ENCODE assay signal across 10 cellular contexts in the genomic region with DNA sequence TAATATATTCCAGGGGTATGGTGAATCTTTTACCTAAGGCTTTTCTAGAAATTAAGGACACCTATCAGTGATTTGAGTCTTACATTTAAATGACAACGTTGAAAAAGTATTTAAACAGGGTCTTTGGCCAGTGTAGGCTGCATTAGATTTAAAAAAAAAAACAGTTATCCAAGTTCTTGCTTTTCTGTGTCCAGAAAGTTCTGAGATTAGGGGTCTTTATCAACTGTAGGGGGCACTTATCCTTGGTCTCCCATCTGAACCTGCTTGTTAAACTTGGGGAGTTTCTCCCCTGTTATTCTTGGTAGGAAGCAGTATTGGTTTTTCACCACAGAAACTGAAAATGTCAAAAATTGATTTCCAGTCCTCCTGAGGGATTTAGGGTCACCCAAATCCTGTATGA.
DNase-seq lines count a peak whose midpoint lies in the region; ATAC-seq, FAIRE-seq and TF ChIP-seq lines count a peak whose summit lies in the region.
"Had no signal": no experiment of that assay in that cellular context is flagged by ENCODE, and none has a peak within 500 bp of the region (broad histone marks: within the 10 kb centered on the region; RNA-seq: fewer than 3 reads in every experiment).

No MANE protein-coding gene starts in this region.

- peaks cover 49% of the 10 kb centered on the region for H3K4me1 ChIP-seq in A549
- H3K4me1 ChIP-seq in Caco-2: peaks cover 61% of the 10 kb centered on the region
- H3K4me1 ChIP-seq in keratinocyte (ENCODE audit: control insufficient read depth, extremely low read depth, insufficient read depth, low read length): peaks cover 56% of the 10 kb centered on the region
- H3K4me1 ChIP-seq in mucosa of descending colon (ENCODE audit: low read depth): peaks cover 28% of the 10 kb centered on the region

- dilution Hi-C loops in keratinocyte (cut with MboI; ENCODE audit: extremely low pct_ligation_motif_present, low sequenced_read_pairs): no loop called here

- H3K27ac ChIP-seq in A549: peak overlapping the region; percentile 56 to 86
- H3K27ac ChIP-seq in keratinocyte (ENCODE audit: control insufficient read depth, insufficient read depth, low read length): peak overlapping the region; percentile 69

- FAIRE-seq in A549 (lab: Jason Lieb, UNC): no peak
- no peak for FAIRE-seq in keratinocyte (lab: Jason Lieb, UNC)

- TF ChIP-seq RAD21 in A549 (conservative IDR thresholded peaks at IDR 0.05 in 1 of 2, IDR thresholded peaks at IDR 0.05 in 1 of 2): no peak

- BruUV-seq in Caco-2 (replicated peaks; lab: Mats Ljungman, UMichigan): no TSS peak

- TF ChIP-seq CTCF in A549 (IDR thresholded peaks at IDR 0.05): peak; percentile 11; the same call in 1 of the 3 replicates
- TF ChIP-seq CTCF in Caco-2 (IDR thresholded peaks at IDR 0.05; ENCODE audit: insufficient read depth in 1 of 2, low read depth in 1 of 2, low read length in 1 of 2, severe bottlenecking in 1 of 2, unreplicated experiment in 1 of 2): no peak
- no peak for TF ChIP-seq CTCF in keratinocyte (optimal IDR thresholded peaks at IDR 0.05 in 1 of 3, IDR thresholded peaks at IDR 0.05 in 1 of 3, conservative IDR thresholded peaks at IDR 0.05 in 1 of 3; ENCODE audit: extremely low read depth in 1 of 3, insufficient read depth in 2 of 3, low read length in 3 of 3)
- TF ChIP-seq CTCF in mucosa of descending colon (IDR thresholded peaks at IDR 0.05): no peak

- H3K27me3 Mint-ChIP-seq in Caco-2 (ENCODE audit: insufficient read depth, unreplicated experiment): no peaks in the 10 kb centered on the region
- H3K27me3 Mint-ChIP-seq in activated CD4-positive, alpha-beta memory T cell treated with anti-CD3 and anti-CD28 coated beads for 36 hours: no peaks in the 10 kb centered on the region
- H3K27me3 Mint-ChIP-seq: T-helper 17 cell had no signal

- H3K9me3 Mint-ChIP-seq in Caco-2 (ENCODE audit: unreplicated experiment): no peaks in the 10 kb centered on the region
- H3K9me3 Mint-ChIP-seq in activated CD4-positive, alpha-beta memory T cell treated with anti-CD3 and anti-CD28 coated beads for 36 hours: no peaks in the 10 kb centered on the region

- H3K9me3 ChIP-seq in A549 (no peaks in the 10 kb centered on the region), Caco-2 (no peaks in the 10 kb centered on the region), keratinocyte (ENCODE audit: control insufficient read depth, low read depth, low read length) (no peaks in the 10 kb centered on the region), mucosa of descending colon (no peaks in the 10 kb centered on the region)

- H3K36me3 Mint-ChIP-seq in Caco-2 (ENCODE audit: insufficient read depth, unreplicated experiment): peaks cover 5% of the 10 kb centered on the region
- H3K36me3 Mint-ChIP-seq in activated CD4-positive, alpha-beta memory T cell treated with anti-CD3 and anti-CD28 coated beads for 36 hours: no peaks in the 10 kb centered on the region

- H4K20me1 ChIP-seq in keratinocyte (ENCODE audit: control insufficient read depth, extremely low read depth, insufficient read depth, low read length): no peaks in the 10 kb centered on the region

- peaks cover 60% of the 10 kb centered on the region for H3K4me1 Mint-ChIP-seq in Caco-2 (ENCODE audit: low read depth, unreplicated experiment)
- H3K4me1 Mint-ChIP-seq in activated CD4-positive, alpha-beta memory T cell treated with anti-CD3 and anti-CD28 coated beads for 36 hours (ENCODE audit: low read depth): peaks cover 51% of the 10 kb centered on the region

- no peak overlapping the region for H3K4me3 ChIP-seq in A549
- no peak overlapping the region for H3K4me3 ChIP-seq in Caco-2 (ENCODE audit: low read depth, low read length)
- no peak overlapping the region for H3K4me3 ChIP-seq in keratinocyte (ENCODE audit: control insufficient read depth in 2 of 3, extremely low read depth in 1 of 3, insufficient read depth in 2 of 3, low read depth in 1 of 3, low read length in 3 of 3)
- H3K4me3 ChIP-seq in mucosa of descending colon: no peak overlapping the region

- no peak for TF ChIP-seq EP300 in A549 (IDR thresholded peaks at IDR 0.05)

- H3K4me2 ChIP-seq in A549 (peak overlapping the region; percentile 24), keratinocyte (ENCODE audit: control insufficient read depth, extremely low read depth, insufficient read depth, low read depth, low read length) (peak overlapping the region; percentile 17)

- in situ Hi-C loops in G401 (cut with HindIII; ENCODE audit: low sequenced_read_pairs): no loop called here

- 6% methylated on average over 1 of the region's 1 CpG for WGBS in A549 (ENCODE audit: missing lambda C conversion rate)

- ATAC-seq in A549: no peak
- ATAC-seq in mucosa of descending colon: no peak

- H3K79me2 ChIP-seq in keratinocyte (ENCODE audit: control insufficient read depth, insufficient read depth, low read length): no peaks in the 10 kb centered on the region

- no peak overlapping the region for H3K4me3 Mint-ChIP-seq in Caco-2 (ENCODE audit: unreplicated experiment)
- no peak overlapping the region for H3K4me3 Mint-ChIP-seq in activated CD4-positive, alpha-beta memory T cell treated with anti-CD3 and anti-CD28 coated beads for 36 hours
- H3K4me3 Mint-ChIP-seq: T-helper 17 cell had no signal

- intact Hi-C loops in Caco-2 (cut with micrococcal nuclease; ENCODE audit: unreplicated experiment) (loop anchor here (2.0 kb wide), 1 partner anchor 171 kb away; no protein-coding TSS in a partner anchor), mucosa of descending colon (cut with DNase I, micrococcal nuclease) (no loop called here)
- intact Hi-C loops in activated CD4-positive, alpha-beta memory T cell treated with anti-CD3 and anti-CD28 coated beads for 36 hours (cut with micrococcal nuclease): no loop called here

- no peaks in the 10 kb centered on the region for H3K9me1 ChIP-seq in keratinocyte (ENCODE audit: control insufficient read depth, extremely low read depth, insufficient read depth, low read length)

- DNase-seq in A549 (ENCODE audit: low read depth in 1 of 2, low spot score in 1 of 2): no peak
- no peak for DNase-seq in Caco-2
- DNase-seq in activated CD4-positive, alpha-beta memory T cell treated with anti-CD3 and anti-CD28 coated beads for 36 hours: no peak
- DNase-seq in keratinocyte (ENCODE audit: low read depth, low spot score): no peak
- DNase-seq in putamen (ENCODE audit: low spot score): no peak
- no peak for DNase-seq in D341Med (ENCODE audit: low spot score)
- DNase-seq in mucosa of descending colon: no peak
- DNase-seq in G401 (ENCODE audit: low spot score): no peak
- DNase-seq: amniotic stem cell, T-helper 17 cell had no signal

- no peaks in the 10 kb centered on the region for H3K27me3 ChIP-seq in Caco-2 (replicated peaks; ENCODE audit: control insufficient read depth, insufficient read depth, low read length)
- no peaks in the 10 kb centered on the region for H3K27me3 ChIP-seq in keratinocyte (ENCODE audit: control insufficient read depth, extremely low read depth, insufficient read depth, low read length)

- no peak overlapping the region for H3K9ac ChIP-seq in keratinocyte (ENCODE audit: control insufficient read depth, extremely low read depth, insufficient read depth, low read length)

- POLR2A ChIA-PET in A549 (lab: Yijun Ruan, JAX) (interaction anchor here (1.0 to 1.3 kb wide), 3 partner anchors 11 to 128 kb away, joined by 3 to 11 read pairs (median 4); no protein-coding TSS in a partner anchor), Caco-2 (lab: Charles Lee) (interaction anchor here (0.5 to 2.1 kb wide), 5 partner anchors 10 to 188 kb away, joined by 3 to 8 read pairs (median 4); no protein-coding TSS in a partner anchor)
- POLR2A ChIA-PET in activated CD4-positive, alpha-beta memory T cell treated with anti-CD3 and anti-CD28 coated beads for 36 hours (lab: Charles Lee): interaction anchor here (0.6 kb wide), 1 partner anchor 311 kb away, joined by 3 read pairs; no protein-coding TSS in a partner anchor

- CTCF ChIA-PET in A549 (lab: Yijun Ruan, JAX): interaction anchor here (0.7 to 4.3 kb wide), 5 partner anchors 11 to 170 kb away, joined by 3 to 17 read pairs (median 5); no protein-coding TSS in a partner anchor
- CTCF ChIA-PET in Caco-2 (lab: Charles Lee): interaction anchor here (0.7 to 1.7 kb wide), 3 partner anchors 9 to 20 kb away, joined by 3 to 7 read pairs (median 4); no protein-coding TSS in a partner anchor
- CTCF ChIA-PET in activated CD4-positive, alpha-beta memory T cell treated with anti-CD3 and anti-CD28 coated beads for 36 hours (lab: Charles Lee): interaction anchor here (1.0 kb wide), 1 partner anchor 165 kb away, joined by 3 read pairs; no protein-coding TSS in a partner anchor

- TF ChIP-seq POLR2A in A549 (IDR thresholded peaks at IDR 0.05; ENCODE audit: low read length): no peak

- peak overlapping the region; percentile 91 for H3K27ac Mint-ChIP-seq in Caco-2 (ENCODE audit: unreplicated experiment)
- peak overlapping the region; percentile 42 for H3K27ac Mint-ChIP-seq in activated CD4-positive, alpha-beta memory T cell treated with anti-CD3 and anti-CD28 coated beads for 36 hours

- no peak overlapping the region for H2AFZ ChIP-seq in keratinocyte (ENCODE audit: control insufficient read depth, low read length)

- H3K36me3 ChIP-seq in Caco-2 (ENCODE audit: control insufficient read depth, insufficient read depth, low read length) (no peaks in the 10 kb centered on the region), keratinocyte (ENCODE audit: control insufficient read depth in 2 of 2, extremely low read depth in 1 of 2, insufficient read depth in 2 of 2, low read length in 2 of 2) (no peaks in the 10 kb centered on the region), mucosa of descending colon (ENCODE audit: low read depth) (no peaks in the 10 kb centered on the region)

TF ChIP-seq in A549, 52 proteins besides CTCF, POLR2A, EP300 and RAD21:
- no peak for TF ChIP-seq NPAS2 (CRISPR knock-in tag; IDR thresholded peaks at IDR 0.05; ENCODE audit: borderline replicate concordance)
- no peak for TF ChIP-seq KDM5A (IDR thresholded peaks at IDR 0.05)
- TF ChIP-seq MYC (IDR thresholded peaks at IDR 0.05; ENCODE audit: borderline replicate concordance, low read length): no peak
